In the genomic region with DNA sequence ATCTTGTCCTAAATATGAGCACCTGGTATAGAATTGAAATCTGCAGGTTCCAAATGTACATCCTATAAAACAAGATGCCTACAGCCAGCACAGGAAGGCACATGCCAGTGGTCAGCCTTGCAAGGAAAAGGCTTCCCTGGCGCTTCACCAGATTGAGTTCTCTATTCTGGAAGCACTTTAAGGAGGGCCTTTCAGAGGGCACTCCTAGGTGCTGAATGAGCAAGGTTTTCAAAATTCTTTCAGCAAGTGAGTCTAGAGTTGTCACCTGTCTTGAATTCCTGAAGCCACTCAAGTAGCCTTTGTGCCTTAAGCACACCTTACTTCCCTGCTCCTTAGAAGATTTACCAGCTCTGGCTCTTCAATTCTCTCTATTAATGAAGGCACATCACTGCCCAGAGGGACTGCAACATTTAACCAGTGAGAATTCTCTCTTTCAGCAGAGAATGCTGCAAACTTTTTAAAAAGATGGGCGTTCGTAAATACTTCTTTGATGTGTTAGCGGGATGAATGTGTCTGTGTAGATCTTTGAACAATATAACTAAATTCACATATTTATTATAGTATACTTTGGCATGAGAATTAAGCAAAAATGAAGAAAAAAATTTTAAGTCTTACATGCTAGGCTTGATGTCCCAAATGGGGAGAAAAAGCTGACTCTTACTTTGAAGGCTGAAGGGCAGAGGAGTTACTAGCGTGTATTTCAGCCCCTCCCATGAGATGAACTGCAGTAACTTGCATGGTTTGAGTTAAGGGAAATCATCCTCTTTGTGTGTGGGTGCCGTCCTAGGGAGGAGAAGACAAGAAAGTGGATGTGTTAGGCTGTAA, we compare ENCODE assay signal across 9 cellular contexts.
DNase-seq lines count a peak whose midpoint lies in the region; ATAC-seq and TF ChIP-seq lines count a peak whose summit lies in the region.
"Had no signal": no experiment of that assay in that cellular context is flagged by ENCODE, and none has a peak within 500 bp of the region (broad histone marks: within the 10 kb centered on the region; RNA-seq: fewer than 3 reads in every experiment).

No MANE protein-coding gene starts in this region.

- no peaks in the 10 kb centered on the region for H3K9me3 Mint-ChIP-seq in HFFc6
- H3K9me3 Mint-ChIP-seq in activated T-cell treated with anti-CD3 and anti-CD28 coated beads, Interleukin-2, amount 50 U/mL, for 24 hours, result no peaks in the 10 kb centered on the region

- H3K4me1 ChIP-seq in foreskin keratinocyte, result peaks cover 49% of the 10 kb centered on the region
- H3K4me1 ChIP-seq in skeletal muscle satellite cell (ENCODE audit: control insufficient read depth, insufficient read depth, low read length), result peaks cover 34% of the 10 kb centered on the region

- peaks cover 40% of the 10 kb centered on the region for H3K36me3 Mint-ChIP-seq in HFFc6 (ENCODE audit: low read depth)
- peaks cover 61% of the 10 kb centered on the region for H3K36me3 Mint-ChIP-seq in activated T-cell treated with anti-CD3 and anti-CD28 coated beads, Interleukin-2, amount 50 U/mL, for 24 hours (ENCODE audit: low read depth)

- H3K27me3 Mint-ChIP-seq in HFFc6 (ENCODE audit: insufficient read depth), result peaks cover 11% of the 10 kb centered on the region
- no peaks in the 10 kb centered on the region for H3K27me3 Mint-ChIP-seq in activated T-cell treated with anti-CD3 and anti-CD28 coated beads, Interleukin-2, amount 50 U/mL, for 24 hours

- peak overlapping the region; percentile 56 for H3K27ac Mint-ChIP-seq in HFFc6
- H3K27ac Mint-ChIP-seq in activated T-cell treated with anti-CD3 and anti-CD28 coated beads, Interleukin-2, amount 50 U/mL, for 24 hours, result no peak overlapping the region

- TF ChIP-seq CTCF in HFFc6 (IDR thresholded peaks at IDR 0.05) (no peak), foreskin keratinocyte (conservative IDR thresholded peaks at IDR 0.05) (no peak)

- H3K9me3 ChIP-seq in SK-N-MC (ENCODE audit: low read depth, low read length), result no peaks in the 10 kb centered on the region
- no peaks in the 10 kb centered on the region for H3K9me3 ChIP-seq in skeletal muscle satellite cell (replicated peaks; ENCODE audit: low read length)

- ATAC-seq in foreskin keratinocyte, result no peak
- no peak for ATAC-seq in GM21737 (IDR thresholded peaks at IDR 0.05; ENCODE audit: unreplicated experiment)

- no peak for DNase-seq in HFFc6
- no peak for DNase-seq in SK-N-MC (ENCODE audit: low read depth, low spot score)
- DNase-seq in foreskin keratinocyte, result peak in 1 of 2 donors; percentile 38
- no peak for DNase-seq in NCI-H1105 (lab: John Stamatoyannopoulos, UW)
- no peak for DNase-seq in activated T-cell treated with anti-CD3 and anti-CD28 coated beads, Interleukin-2, amount 50 U/mL, for 24 hours
- DNase-seq: activated naive CD4-positive, alpha-beta T cell treated with Interleukin-2 at 50 U/mL for 16 hours; NCI-H1105 treated with DMSO at 0.1 percent for 48 hours had no signal

- peaks cover 35% of the 10 kb centered on the region for H3K4me1 Mint-ChIP-seq in HFFc6 (ENCODE audit: low read depth)
- H3K4me1 Mint-ChIP-seq in activated T-cell treated with anti-CD3 and anti-CD28 coated beads, Interleukin-2, amount 50 U/mL, for 24 hours (ENCODE audit: low read depth), result peaks cover 18% of the 10 kb centered on the region

- no peaks in the 10 kb centered on the region for H3K36me3 ChIP-seq in SK-N-MC (ENCODE audit: insufficient read depth, low read length)
- peaks cover 4% of the 10 kb centered on the region for H3K36me3 ChIP-seq in skeletal muscle satellite cell (ENCODE audit: insufficient read depth, low read length)

- H3K4me3 ChIP-seq in SK-N-MC, result peak overlapping the region; percentile 69
- no peak overlapping the region for H3K4me3 ChIP-seq in skeletal muscle satellite cell (ENCODE audit: low read length)

- H3K4me3 Mint-ChIP-seq in HFFc6, result no peak overlapping the region; the same call in 1 of the 2 replicates
- no peak overlapping the region for H3K4me3 Mint-ChIP-seq in activated T-cell treated with anti-CD3 and anti-CD28 coated beads, Interleukin-2, amount 50 U/mL, for 24 hours

- H3K9ac ChIP-seq in SK-N-MC (ENCODE audit: insufficient read length) (peak overlapping the region; percentile 58), skeletal muscle satellite cell (ENCODE audit: low read depth, low read length) (peak overlapping the region; percentile 2)

- peak overlapping the region; percentile 59 for H3K4me2 ChIP-seq in skeletal muscle satellite cell (ENCODE audit: low read length)

- H3K27ac ChIP-seq in SK-N-MC (peak overlapping the region; percentile 94), foreskin keratinocyte (peak overlapping the region; percentile 24)

- H3K27me3 ChIP-seq in foreskin keratinocyte (no peaks in the 10 kb centered on the region), skeletal muscle satellite cell (ENCODE audit: control insufficient read depth, insufficient read depth, low read length) (no peaks in the 10 kb centered on the region)
